Comparison of ENCODE assay signal across 8 cellular contexts in the genomic region with DNA sequence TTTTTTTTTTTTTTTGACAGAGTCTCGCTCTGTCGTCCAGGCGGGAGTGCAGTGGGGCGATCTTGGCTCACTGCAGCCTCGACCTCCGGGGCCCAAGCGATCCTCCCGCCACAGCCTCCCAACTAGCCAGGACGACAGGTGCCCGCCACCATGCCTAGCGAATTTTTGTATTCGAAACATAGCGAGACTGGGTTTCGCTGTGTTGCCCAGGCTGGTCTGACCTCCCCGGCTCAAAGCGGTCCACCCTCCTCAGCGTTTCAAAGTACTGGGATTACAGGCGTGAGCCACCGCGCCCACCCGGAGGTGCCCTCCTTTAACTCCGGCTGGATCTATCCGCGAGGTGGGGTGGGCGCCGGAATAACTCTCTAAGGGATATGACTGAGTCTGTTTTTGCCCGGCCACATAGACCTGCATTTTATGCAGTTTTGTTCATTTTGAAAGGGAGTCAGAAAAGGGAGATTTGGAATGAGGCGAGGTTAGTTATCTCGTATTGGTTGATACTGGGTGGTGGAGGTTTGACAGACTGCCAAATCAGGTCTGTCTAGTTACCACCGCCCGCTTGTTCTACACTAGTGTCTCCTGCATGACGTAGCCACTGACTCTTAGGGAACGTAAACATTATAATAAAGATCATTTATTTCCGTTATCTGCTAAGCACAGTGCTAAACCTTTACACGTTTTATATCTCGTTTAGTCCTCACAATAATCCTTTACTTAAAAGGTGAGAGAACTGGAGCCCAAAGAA. TPM values are rescaled to one million over a fixed set of nuclear protein-coding genes. Genes with fewer than 3 reads are reported as not detected.
DNase-seq lines count a peak whose midpoint lies in the region; ATAC-seq, FAIRE-seq and TF ChIP-seq lines count a peak whose summit lies in the region.

No MANE protein-coding gene starts in this region.

- no peak for DNase-seq in HFFc6
- no peak for DNase-seq in WTC11 (ENCODE audit: low spot score)
- peak; percentile 14 to 19 for DNase-seq in heart right ventricle
- peak; percentile 88 for DNase-seq in spleen
- DNase-seq in NCI-H1417 treated with DMSO at 0.1 percent for 48 hours (lab: John Stamatoyannopoulos, UW): no peak
- no peak for DNase-seq in GM19239 (ENCODE audit: insufficient read length, low spot score)
- no peak for DNase-seq in inferior parietal cortex (ENCODE audit: extremely low spot score)
- DNase-seq in dermis blood vessel endothelial cell: no peak

- 72 to 80% methylated on average over 36 of the region's 36 CpGs for WGBS in heart right ventricle, 2 donors
- 80 to 90% (median 84%) methylated on average over 36 of the region's 36 CpGs for WGBS in spleen, 5 donors

- peaks cover 0 to 18% (median 6%) of the 10 kb centered on the region in 9 donors for H3K36me3 ChIP-seq in heart right ventricle
- H3K36me3 ChIP-seq in spleen: peaks cover 0 to 22% (median 14%) of the 10 kb centered on the region in 6 donors

- no peak for TF ChIP-seq POLR2A in spleen (IDR thresholded peaks at IDR 0.05)

- peaks cover 3 to 31% (median 19%) of the 10 kb centered on the region in 9 donors for H3K4me1 ChIP-seq in heart right ventricle
- H3K4me1 ChIP-seq in spleen: peaks cover 13 to 44% (median 34%) of the 10 kb centered on the region in 6 donors

- H3K4me3 ChIP-seq in heart right ventricle (peak overlapping the region; percentile 63 to 90 (median 78)), spleen (peak overlapping the region; percentile 61 to 96 (median 76))

- H3K27me3 Mint-ChIP-seq in HFFc6 (ENCODE audit: insufficient read depth) (no peaks in the 10 kb centered on the region; the same call in 1 of the 2 replicates), WTC11 (ENCODE audit: low read depth) (no peaks in the 10 kb centered on the region)

- no peaks in the 10 kb centered on the region for H3K27me3 ChIP-seq in heart right ventricle
- H3K27me3 ChIP-seq in spleen (replicated peaks in 1 of 7): no peaks in the 10 kb centered on the region

- H3K9me3 Mint-ChIP-seq in HFFc6 (no peaks in the 10 kb centered on the region), WTC11 (no peaks in the 10 kb centered on the region)

- H3K9me3 ChIP-seq in heart right ventricle (no peaks in the 10 kb centered on the region), spleen (no peaks in the 10 kb centered on the region)

- H3K36me3 Mint-ChIP-seq in HFFc6 (ENCODE audit: low read depth): peaks cover 24% of the 10 kb centered on the region
- peaks cover 32% of the 10 kb centered on the region for H3K36me3 Mint-ChIP-seq in WTC11

- CTCF ChIA-PET in WTC11 (lab: Charles Lee): interaction anchor here (0.8 kb wide), 1 partner anchor 24 kb away, joined by 3 read pairs; no protein-coding TSS in a partner anchor

- TF ChIP-seq CTCF in HFFc6 (IDR thresholded peaks at IDR 0.05) (no peak), WTC11 (IDR thresholded peaks at IDR 0.05) (no peak), heart right ventricle (IDR thresholded peaks at IDR 0.05) (no peak), spleen (IDR thresholded peaks at IDR 0.05 in 8 of 11, conservative IDR thresholded peaks at IDR 0.05 in 3 of 11) (no peak)

- H3K4me3 Mint-ChIP-seq in HFFc6 (peak overlapping the region; percentile 98), WTC11 (peak overlapping the region; percentile 99)

- POLR2A ChIA-PET in WTC11 (lab: Charles Lee): interaction anchor here (0.7 kb wide), 1 partner anchor 45 kb away, joined by 8 read pairs; no protein-coding TSS in a partner anchor

- H3K27ac Mint-ChIP-seq in HFFc6: peak overlapping the region; percentile 48
- peak overlapping the region; percentile 89 for H3K27ac Mint-ChIP-seq in WTC11

- ATAC-seq in WTC11 (no peak), heart right ventricle (peak in 5 of 8 donors; percentile 1 to 24 (median 2))

- peaks cover 18% of the 10 kb centered on the region for H3K4me1 Mint-ChIP-seq in HFFc6 (ENCODE audit: low read depth)
- H3K4me1 Mint-ChIP-seq in WTC11: peaks cover 19% of the 10 kb centered on the region

- peak overlapping the region; percentile 89 to 99 (median 96) for H3K27ac ChIP-seq in heart right ventricle
- H3K27ac ChIP-seq in spleen: peak overlapping the region in 6 of 8 donors; percentile 93 to 99 (median 96)

- no peak for FAIRE-seq in GM19239 (lab: Jason Lieb, UNC)

- intact Hi-C loops in heart right ventricle (cut with DNase I) (no loop called here), spleen (cut with DNase I; ENCODE audit: low total_unique reads) (no loop called here)

TF ChIP-seq in WTC11, 78 proteins besides CTCF, POLR2A, EP300 and RAD21:
- 0 out of 2 replicates have a peak, but pooled peaks have one; percentile 3 for TF ChIP-seq ZNF121 (CRISPR knock-in tag; IDR thresholded peaks at IDR 0.05)
- no peak for TF ChIP-seq FOXK1 (CRISPR knock-in tag; IDR thresholded peaks at IDR 0.05)

RNA-seq across cellular contexts. Expression of gene CCT4, which starts 0.9 kb away (rescaled TPM):
- total RNA-seq in HFFc6 (2021; fragmentation: NEBNext Ultra II Directional; extraction: Animal tissue kit (Norgen Biotek cat#: 25700)): 100 to 1,000 TPM; 200 to 250 (median 220) TPM
- total RNA-seq in WTC11 (2021) (345 to 362 TPM (median 359 TPM) in 3 replicates), heart right ventricle (100 to 1,000 TPM in 4 of 10 donors, 10 to 100 TPM in 6; 86.0 to 118 (median 98.7) TPM), spleen (100 to 1,000 TPM in 2 of 7 donors, 10 to 100 TPM in 5; 58.0 to 104 (median 94.0) TPM), dermis blood vessel endothelial cell (160 and 219 TPM in 2 replicates)
- polyA plus RNA-seq in heart right ventricle (100 to 1,000 TPM in 1 of 2 donors, 10 to 100 TPM in 1; 27.0 to 133 TPM), spleen (10 to 100 TPM; 45.0 to 79.5 (median 79.5) TPM)

RNA-seq across cellular contexts. Expression of gene COMMD1, which starts 16.1 kb away (rescaled TPM):
- total RNA-seq in HFFc6 (2021; fragmentation: NEBNext Ultra II Directional; extraction: Animal tissue kit (Norgen Biotek cat#: 25700)): 10 to 100 TPM; 41.1 to 53.6 (median 48.3) TPM
- total RNA-seq in WTC11 (2021) (21.4 to 24.7 TPM (median 21.8 TPM) in 3 replicates), heart right ventricle (10 to 100 TPM; 51.1 to 90.2 (median 58.9) TPM), spleen (10 to 100 TPM; 23.9 to 40.1 (median 33.4) TPM), dermis blood vessel endothelial cell (35.4 and 52.2 TPM in 2 replicates)
- polyA plus RNA-seq in heart right ventricle (10 to 100 TPM; 72.4 to 82.1 TPM), spleen (10 to 100 TPM; 32.1 to 37.5 (median 36.5) TPM)

RNA-seq across cellular contexts. Expression of gene FAM161A, which starts 35.5 kb away (rescaled TPM):
- 1 to 10 TPM; 1.2 to 2.2 (median 1.7) TPM for total RNA-seq in HFFc6 (2021; fragmentation: NEBNext Ultra II Directional; extraction: Animal tissue kit (Norgen Biotek cat#: 25700))
- total RNA-seq in WTC11 (2021) (11.0 to 12.4 TPM (median 11.9 TPM) in 3 replicates), heart right ventricle (1 to 10 TPM in 8 of 10 donors, under 1 TPM in 2; 0.67 to 2.5 (median 1.5) TPM), spleen (1 to 10 TPM; 1.2 to 3.1 (median 2.0) TPM), dermis blood vessel endothelial cell (1.0 and 2.0 TPM in 2 replicates)
- polyA plus RNA-seq in heart right ventricle (1 to 10 TPM; 1.1 to 2.4 TPM), spleen (1 to 10 TPM in 2 of 3 donors, under 1 TPM in 1; 0.76 to 1.5 (median 1.2) TPM)

Comparison
In these comparisons a context has a peak if more than half of its experiments do, and no peak if none do; other contexts are left out.
1. DNase-seq: peak in heart right ventricle (2 of 2) and spleen (single experiment); none in HFFc6 (single experiment), WTC11 (single experiment), NCI-H1417 treated with DMSO at 0.1 percent for 48 hours (single experiment), GM19239 (single experiment), inferior parietal cortex (single experiment) and dermis blood vessel endothelial cell (single experiment).